ENCODE assay signal across 8 cellular contexts in genomic region chr6:143450453-143451362, GRCh38. TPM values are rescaled to one million over a fixed set of nuclear protein-coding genes. Genes with fewer than 3 reads are reported as not detected.
DNase-seq lines count a peak whose midpoint lies in the region; ATAC-seq and TF ChIP-seq lines count a peak whose summit lies in the region.

ADAT2 (minus strand) TSS chr6:143450695; CDS start chr6:143450658, 37 bp downstream.
A gene with protein sequence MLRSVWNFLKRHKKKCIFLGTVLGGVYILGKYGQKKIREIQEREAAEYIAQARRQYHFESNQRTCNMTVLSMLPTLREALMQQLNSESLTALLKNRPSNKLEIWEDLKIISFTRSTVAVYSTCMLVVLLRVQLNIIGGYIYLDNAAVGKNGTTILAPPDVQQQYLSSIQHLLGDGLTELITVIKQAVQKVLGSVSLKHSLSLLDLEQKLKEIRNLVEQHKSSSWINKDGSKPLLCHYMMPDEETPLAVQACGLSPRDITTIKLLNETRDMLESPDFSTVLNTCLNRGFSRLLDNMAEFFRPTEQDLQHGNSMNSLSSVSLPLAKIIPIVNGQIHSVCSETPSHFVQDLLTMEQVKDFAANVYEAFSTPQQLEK (plus strand): TSS chr6:143450805. CDS start chr6:143451043, 238 bp downstream.

- H3K9me3 ChIP-seq in heart right ventricle (no peaks in the 10 kb centered on the region), upper lobe of right lung (no peaks in the 10 kb centered on the region)

- intact Hi-C loops in heart right ventricle (cut with DNase I), result no loop called here
- intact Hi-C loops in posterior cingulate gyrus (cut with DNase I), result loop anchor here (2.0 kb wide), 1 partner anchor 60 kb away; the partner anchor contains the start of gene FUCA2
- intact Hi-C loops in upper lobe of right lung (cut with DNase I), result no loop called here

- H3K36me3 ChIP-seq in heart right ventricle (peaks cover 0 to 12% (median 0%) of the 10 kb centered on the region in 9 donors), upper lobe of right lung (peaks cover 5% of the 10 kb centered on the region)

- peak; percentile 96 for ATAC-seq in HG02884 (IDR thresholded peaks at IDR 0.05; ENCODE audit: unreplicated experiment)
- peak; percentile 97 to 100 (median 99) for ATAC-seq in heart right ventricle
- peak; percentile 99 for ATAC-seq in upper lobe of right lung

- H3K4me3 ChIP-seq in heart right ventricle (peak within 1 kb of the TSS; percentile 54 to 86 (median 70)), upper lobe of right lung (peak within 1 kb of the TSS; percentile 63)

- peak; percentile 71 for TF ChIP-seq POLR2A in GM15510 (IDR thresholded peaks at IDR 0.05; ENCODE audit: borderline replicate concordance, extremely low read depth, insufficient read length)

- H3K4me1 ChIP-seq in heart right ventricle (peaks cover 3 to 29% (median 22%) of the 10 kb centered on the region in 9 donors), upper lobe of right lung (peaks cover 15% of the 10 kb centered on the region)

- H3K27ac ChIP-seq in heart right ventricle, result peak within 1 kb of the TSS in 9 of 10 donors; percentile 57 to 85 (median 78)
- peak within 1 kb of the TSS; percentile 73 for H3K27ac ChIP-seq in upper lobe of right lung

- TF ChIP-seq CTCF in heart right ventricle (IDR thresholded peaks at IDR 0.05) (peak in 1 of 9 donors; percentile 3), upper lobe of right lung (IDR thresholded peaks at IDR 0.05) (no peak)

- 0% methylated on average over 53 to 55 of the region's 55 CpGs for WGBS in heart right ventricle, 2 donors

- DNase-seq in NCI-H146 treated with DMSO at 0.1 percent for 48 hours (lab: John Stamatoyannopoulos, UW; ENCODE audit: unreplicated experiment), result peak; percentile 96
- peak; percentile 85 to 96 (median 89) for DNase-seq in T-helper 1 cell
- DNase-seq in amniotic epithelial cell (ENCODE audit: low read depth), result peak; percentile 91
- DNase-seq in heart right ventricle, result peak; percentile 88 to 91
- DNase-seq in posterior cingulate gyrus, result peak; percentile 82 to 98 (median 88)
- DNase-seq in upper lobe of right lung, result peak; percentile 97

- H3K27me3 ChIP-seq in heart right ventricle, result no peaks in the 10 kb centered on the region
- no peaks in the 10 kb centered on the region for H3K27me3 ChIP-seq in upper lobe of right lung

RNA-seq across cellular contexts. Expression of gene ADAT2, which starts in this region (rescaled TPM):
- total RNA-seq in heart right ventricle, result 1 to 10 TPM in 8 of 10 donors, under 1 TPM in 2; 0.98 to 2.5 (median 1.3) TPM
- polyA plus RNA-seq in heart right ventricle, result 1 to 10 TPM; 1.7 to 4.3 TPM
- total RNA-seq in upper lobe of right lung, result 7.1 TPM

RNA-seq across cellular contexts. Expression of the second gene that starts in this region (rescaled TPM):
- total RNA-seq in heart right ventricle, result 10 to 100 TPM; 16.8 to 26.8 (median 22.4) TPM
- 1 to 10 TPM; 5.0 to 6.9 TPM for polyA plus RNA-seq in heart right ventricle
- total RNA-seq in upper lobe of right lung, result 18.8 TPM

Comparison
In these comparisons a context has a peak if more than half of its experiments do, and no peak if none do; other contexts are left out.
1. Peak in every context shown above with its lines: DNase-seq, ATAC-seq, H3K4me3 ChIP-seq and H3K27ac ChIP-seq.